In genomic region chr16:11913425-11914079, GRCh38 we compare ENCODE assay signal across 1 cellular context.
TF ChIP-seq lines count a peak whose summit lies in the region.

No MANE protein-coding gene starts in this region.

TF ChIP-seq in SK-N-SH treated with all-trans-retinoic acid at 6 μM for 48 hours, 23 proteins besides CTCF, POLR2A, EP300 and RAD21 (continued from another document):
- TF ChIP-seq, protein P1, sequence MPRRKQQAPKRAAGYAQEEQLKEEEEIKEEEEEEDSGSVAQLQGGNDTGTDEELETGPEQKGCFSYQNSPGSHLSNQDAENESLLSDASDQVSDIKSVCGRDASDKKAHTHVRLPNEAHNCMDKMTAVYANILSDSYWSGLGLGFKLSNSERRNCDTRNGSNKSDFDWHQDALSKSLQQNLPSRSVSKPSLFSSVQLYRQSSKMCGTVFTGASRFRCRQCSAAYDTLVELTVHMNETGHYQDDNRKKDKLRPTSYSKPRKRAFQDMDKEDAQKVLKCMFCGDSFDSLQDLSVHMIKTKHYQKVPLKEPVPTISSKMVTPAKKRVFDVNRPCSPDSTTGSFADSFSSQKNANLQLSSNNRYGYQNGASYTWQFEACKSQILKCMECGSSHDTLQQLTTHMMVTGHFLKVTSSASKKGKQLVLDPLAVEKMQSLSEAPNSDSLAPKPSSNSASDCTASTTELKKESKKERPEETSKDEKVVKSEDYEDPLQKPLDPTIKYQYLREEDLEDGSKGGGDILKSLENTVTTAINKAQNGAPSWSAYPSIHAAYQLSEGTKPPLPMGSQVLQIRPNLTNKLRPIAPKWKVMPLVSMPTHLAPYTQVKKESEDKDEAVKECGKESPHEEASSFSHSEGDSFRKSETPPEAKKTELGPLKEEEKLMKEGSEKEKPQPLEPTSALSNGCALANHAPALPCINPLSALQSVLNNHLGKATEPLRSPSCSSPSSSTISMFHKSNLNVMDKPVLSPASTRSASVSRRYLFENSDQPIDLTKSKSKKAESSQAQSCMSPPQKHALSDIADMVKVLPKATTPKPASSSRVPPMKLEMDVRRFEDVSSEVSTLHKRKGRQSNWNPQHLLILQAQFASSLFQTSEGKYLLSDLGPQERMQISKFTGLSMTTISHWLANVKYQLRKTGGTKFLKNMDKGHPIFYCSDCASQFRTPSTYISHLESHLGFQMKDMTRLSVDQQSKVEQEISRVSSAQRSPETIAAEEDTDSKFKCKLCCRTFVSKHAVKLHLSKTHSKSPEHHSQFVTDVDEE (CRISPR knock-in tag; IDR thresholded peaks at IDR 0.05): no peak
- TF ChIP-seq ISL1 (CRISPR knock-in tag; IDR thresholded peaks at IDR 0.05) (no peak), ZNF70 (CRISPR knock-in tag; IDR thresholded peaks at IDR 0.05) (no peak)
- TF ChIP-seq, protein P2, sequence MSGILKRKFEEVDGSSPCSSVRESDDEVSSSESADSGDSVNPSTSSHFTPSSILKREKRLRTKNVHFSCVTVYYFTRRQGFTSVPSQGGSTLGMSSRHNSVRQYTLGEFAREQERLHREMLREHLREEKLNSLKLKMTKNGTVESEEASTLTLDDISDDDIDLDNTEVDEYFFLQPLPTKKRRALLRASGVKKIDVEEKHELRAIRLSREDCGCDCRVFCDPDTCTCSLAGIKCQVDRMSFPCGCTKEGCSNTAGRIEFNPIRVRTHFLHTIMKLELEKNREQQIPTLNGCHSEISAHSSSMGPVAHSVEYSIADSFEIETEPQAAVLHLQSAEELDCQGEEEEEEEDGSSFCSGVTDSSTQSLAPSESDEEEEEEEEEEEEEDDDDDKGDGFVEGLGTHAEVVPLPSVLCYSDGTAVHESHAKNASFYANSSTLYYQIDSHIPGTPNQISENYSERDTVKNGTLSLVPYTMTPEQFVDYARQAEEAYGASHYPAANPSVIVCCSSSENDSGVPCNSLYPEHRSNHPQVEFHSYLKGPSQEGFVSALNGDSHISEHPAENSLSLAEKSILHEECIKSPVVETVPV (CRISPR knock-in tag; IDR thresholded peaks at IDR 0.05): no peak
- TF ChIP-seq, protein P3, sequence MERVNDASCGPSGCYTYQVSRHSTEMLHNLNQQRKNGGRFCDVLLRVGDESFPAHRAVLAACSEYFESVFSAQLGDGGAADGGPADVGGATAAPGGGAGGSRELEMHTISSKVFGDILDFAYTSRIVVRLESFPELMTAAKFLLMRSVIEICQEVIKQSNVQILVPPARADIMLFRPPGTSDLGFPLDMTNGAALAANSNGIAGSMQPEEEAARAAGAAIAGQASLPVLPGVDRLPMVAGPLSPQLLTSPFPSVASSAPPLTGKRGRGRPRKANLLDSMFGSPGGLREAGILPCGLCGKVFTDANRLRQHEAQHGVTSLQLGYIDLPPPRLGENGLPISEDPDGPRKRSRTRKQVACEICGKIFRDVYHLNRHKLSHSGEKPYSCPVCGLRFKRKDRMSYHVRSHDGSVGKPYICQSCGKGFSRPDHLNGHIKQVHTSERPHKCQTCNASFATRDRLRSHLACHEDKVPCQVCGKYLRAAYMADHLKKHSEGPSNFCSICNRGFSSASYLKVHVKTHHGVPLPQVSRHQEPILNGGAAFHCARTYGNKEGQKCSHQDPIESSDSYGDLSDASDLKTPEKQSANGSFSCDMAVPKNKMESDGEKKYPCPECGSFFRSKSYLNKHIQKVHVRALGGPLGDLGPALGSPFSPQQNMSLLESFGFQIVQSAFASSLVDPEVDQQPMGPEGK (CRISPR knock-in tag; IDR thresholded peaks at IDR 0.05; ENCODE audit: borderline replicate concordance): no peak
TF ChIP-seq in SK-N-SH treated with all-trans-retinoic acid at 6 μM for 48 hours: peak in this region for 0.
